ENCODE assay signal across 12 cellular contexts in genomic region chr10:117656385-117657367, GRCh38.
DNase-seq lines count a peak whose midpoint lies in the region; ATAC-seq and TF ChIP-seq lines count a peak whose summit lies in the region.
"Had no signal": no experiment of that assay in that cellular context is flagged by ENCODE, and none has a peak within 500 bp of the region (broad histone marks: within the 10 kb centered on the region; RNA-seq: fewer than 3 reads in every experiment).

No MANE protein-coding gene starts in this region.

- H3K4me1 ChIP-seq in testis = no peaks in the 10 kb centered on the region
- H3K4me1 ChIP-seq: neural progenitor cell had no signal

- ATAC-seq in GM19025 (IDR thresholded peaks at IDR 0.05; ENCODE audit: low read depth, unreplicated experiment) (peak; percentile 79), HG02623 (IDR thresholded peaks at IDR 0.05; ENCODE audit: unreplicated experiment) (peak; percentile 84), HG03460 (IDR thresholded peaks at IDR 0.05; ENCODE audit: unreplicated experiment) (peak; percentile 78), left colon (no peak)

- TF ChIP-seq POLR2A in testis (IDR thresholded peaks at IDR 0.05) (no peak), erythroblast (IDR thresholded peaks at IDR 0.05; ENCODE audit: low read length) (no peak)

- H3K9me3 ChIP-seq in testis = no peaks in the 10 kb centered on the region

- intact Hi-C loops in left colon (cut with DNase I, micrococcal nuclease) (no loop called here), testis (cut with DNase I; ENCODE audit: low total_unique reads) (no loop called here)

- WGBS in testis, 2 donors = 89 to 91% methylated on average over 7 of the region's 7 CpGs

- no peak for TF ChIP-seq CTCF in GM12864 (IDR thresholded peaks at IDR 0.05; ENCODE audit: low read depth, low read length, missing control alignments)
- TF ChIP-seq CTCF in testis (IDR thresholded peaks at IDR 0.05) = no peak

- no peak overlapping the region for H3K27ac ChIP-seq in testis
- H3K27ac ChIP-seq: BLaER1 treated with 17β-estradiol and CSF1 and Interleukin-3, amounts not matched to agents 10 nM and 100 nM; neural progenitor cell had no signal

- no peaks in the 10 kb centered on the region for H3K27me3 ChIP-seq in testis
- H3K27me3 ChIP-seq: BLaER1 treated with 17β-estradiol and CSF1 and Interleukin-3, amounts not matched to agents 10 nM and 100 nM; neural progenitor cell had no signal

- H3K4me3 ChIP-seq in GM12864 (ENCODE audit: low read depth, low read length) (no peak overlapping the region), testis (no peak overlapping the region)
- H3K4me3 ChIP-seq: BLaER1 treated with 17β-estradiol and CSF1 and Interleukin-3, amounts not matched to agents 10 nM and 100 nM; neural progenitor cell had no signal

- DNase-seq in GM12864 (ENCODE audit: low read depth) (peak; percentile 81), left colon (no peak), DMS79 (lab: John Stamatoyannopoulos, UW) (no peak), testis (no peak), erythroblast (lab: John Stamatoyannopoulos, UW) (no peak)
- DNase-seq: Karpas-422; NK-92 treated with Interleukin-12 subunit alpha and Interleukin-12 subunit beta, amount 100 ng/mL, for 24 hours had no signal

- H3K36me3 ChIP-seq in testis (ENCODE audit: low read depth, missing control alignments) = no peaks in the 10 kb centered on the region
- H3K36me3 ChIP-seq: BLaER1 treated with 17β-estradiol and CSF1 and Interleukin-3, amounts not matched to agents 10 nM and 100 nM; neural progenitor cell had no signal
